Comparison of ENCODE assay signal across 10 cellular contexts in genomic region chr17:50209472-50210248, GRCh38. TPM values are rescaled to one million over a fixed set of nuclear protein-coding genes. Genes with fewer than 3 reads are reported as not detected.
DNase-seq lines count a peak whose midpoint lies in the region; ATAC-seq and TF ChIP-seq lines count a peak whose summit lies in the region.
"Had no signal": no experiment of that assay in that cellular context is flagged by ENCODE, and none has a peak within 500 bp of the region (broad histone marks: within the 10 kb centered on the region; RNA-seq: fewer than 3 reads in every experiment).

No MANE protein-coding gene starts in this region.

- peak overlapping the region; percentile 97 for H3K27ac Mint-ChIP-seq in neural crest cell (ENCODE audit: unreplicated experiment)

- peaks cover 13% of the 10 kb centered on the region for H3K27me3 Mint-ChIP-seq in neural crest cell (ENCODE audit: low read depth)

- no peaks in the 10 kb centered on the region for H3K36me3 Mint-ChIP-seq in neural crest cell (ENCODE audit: low read depth)

- no peaks in the 10 kb centered on the region for H3K9me3 Mint-ChIP-seq in neural crest cell

- peak overlapping the region; percentile 27 for H3K4me3 Mint-ChIP-seq in neural crest cell

- H3K4me3 ChIP-seq in AG10803 (ENCODE audit: low read length), result peak overlapping the region; percentile 61

- TF ChIP-seq CTCF in AG10803 (conservative IDR thresholded peaks at IDR 0.05; ENCODE audit: low read length) (no peak; the same call in 1 of the 2 replicates), neural crest cell (conservative IDR thresholded peaks at IDR 0.05) (no peak)

- ATAC-seq in HG03460 (IDR thresholded peaks at IDR 0.05; ENCODE audit: unreplicated experiment), result no peak
- no peak for ATAC-seq in HG02642 (IDR thresholded peaks at IDR 0.05; ENCODE audit: poor library complexity, unreplicated experiment)
- ATAC-seq in GM19324 (IDR thresholded peaks at IDR 0.05; ENCODE audit: low FRiP score, unreplicated experiment), result no peak
- no peak for ATAC-seq in HG02610 (IDR thresholded peaks at IDR 0.05; ENCODE audit: unreplicated experiment)

- peaks cover 83% of the 10 kb centered on the region for H3K4me1 Mint-ChIP-seq in neural crest cell

- DNase-seq in AG10803 (ENCODE audit: low read depth) (peak; percentile 100), NCI-H82 treated with DMSO at 0.1 percent for 48 hours (lab: John Stamatoyannopoulos, UW; ENCODE audit: unreplicated experiment) (peak; percentile 10), fibroblast of gingiva (ENCODE audit: low read depth) (peak; percentile 100), neural crest cell (ENCODE audit: low read depth, low spot score) (peak; percentile 40)
- DNase-seq: NCI-H1436 had no signal

RNA-seq across cellular contexts. Expression of gene COL1A1, which starts 8.2 kb away (rescaled TPM):
- 13.3 and 14.8 TPM in 2 replicates for total RNA-seq in neural crest cell

RNA-seq across cellular contexts. Expression of gene SGCA, which starts 43.9 kb away (rescaled TPM):
- total RNA-seq in neural crest cell, result not detected in 2 replicates
- total RNA-seq: dermis microvascular lymphatic vessel endothelial cell had no signal

RNA-seq across cellular contexts. Expression of gene PPP1R9B, which starts 59.2 kb away (rescaled TPM):
- 67.1 and 68.8 TPM in 2 replicates for total RNA-seq in neural crest cell

Comparison
In these comparisons a context has a peak if more than half of its experiments do, and no peak if none do; other contexts are left out.
1. DNase-seq: peak in every context shown above with its lines; median percentile 100 in AG10803; 100 in fibroblast of gingiva; 40 in neural crest cell; 10 in NCI-H82 treated with DMSO at 0.1 percent for 48 hours.